In the genomic region with DNA sequence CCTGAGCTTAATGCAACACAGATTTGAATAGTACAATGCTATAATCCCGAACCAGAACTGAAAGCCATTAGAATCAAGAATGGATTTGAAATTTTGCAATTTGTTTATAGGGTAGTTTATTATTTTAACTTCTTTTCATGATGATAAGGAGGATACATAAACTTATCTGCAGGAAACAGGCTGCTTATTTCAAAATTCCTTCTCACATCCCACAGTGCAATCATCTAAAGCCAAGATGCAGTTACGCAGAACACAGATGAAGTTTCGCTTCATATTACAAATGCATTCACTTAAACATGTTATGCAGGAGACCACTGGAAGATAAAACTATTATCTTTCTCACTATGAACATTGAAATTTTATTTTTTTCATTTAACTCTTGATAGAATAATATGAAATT, we compare ENCODE assay signal across 2 cellular contexts.
TF ChIP-seq lines count a peak whose summit lies in the region.

No MANE protein-coding gene starts in this region.

TF ChIP-seq in IMR-90, 13 proteins besides CTCF, POLR2A, EP300 and RAD21:
- TF ChIP-seq FOS (IDR thresholded peaks at IDR 0.05; ENCODE audit: low read depth, low read length) = no peak
- TF ChIP-seq NFE2L2 (IDR thresholded peaks at IDR 0.05; ENCODE audit: low read depth, low read length) = no peak
- no peak for TF ChIP-seq MAZ (IDR thresholded peaks at IDR 0.05; ENCODE audit: borderline replicate concordance, low read depth, low read length)
- TF ChIP-seq ELK1 (IDR thresholded peaks at IDR 0.05; ENCODE audit: borderline replicate concordance, low read depth, low read length) = no peak
- TF ChIP-seq, protein P1, sequence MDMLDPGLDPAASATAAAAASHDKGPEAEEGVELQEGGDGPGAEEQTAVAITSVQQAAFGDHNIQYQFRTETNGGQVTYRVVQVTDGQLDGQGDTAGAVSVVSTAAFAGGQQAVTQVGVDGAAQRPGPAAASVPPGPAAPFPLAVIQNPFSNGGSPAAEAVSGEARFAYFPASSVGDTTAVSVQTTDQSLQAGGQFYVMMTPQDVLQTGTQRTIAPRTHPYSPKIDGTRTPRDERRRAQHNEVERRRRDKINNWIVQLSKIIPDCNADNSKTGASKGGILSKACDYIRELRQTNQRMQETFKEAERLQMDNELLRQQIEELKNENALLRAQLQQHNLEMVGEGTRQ (IDR thresholded peaks at IDR 0.05; ENCODE audit: low read depth, low read length) = no peak
- no peak for TF ChIP-seq SMC3 (IDR thresholded peaks at IDR 0.05; ENCODE audit: low read depth, low read length)
- no peak for TF ChIP-seq MXI1 (IDR thresholded peaks at IDR 0.05; ENCODE audit: borderline replicate concordance, low read depth, low read length)
- no peak for TF ChIP-seq RFX5 (IDR thresholded peaks at IDR 0.05; ENCODE audit: low read depth, low read length)

TF ChIP-seq in endothelial cell of umbilical vein, 7 proteins besides CTCF, POLR2A, EP300 and RAD21:
- TF ChIP-seq EZH2 (IDR thresholded peaks at IDR 0.05; ENCODE audit: borderline replicate concordance, low read depth, low read length, severe bottlenecking) (no peak), GATA2 (IDR thresholded peaks at IDR 0.05; ENCODE audit: insufficient read depth, insufficient read length, low read depth, low read length) (no peak), FOS (IDR thresholded peaks at IDR 0.05; ENCODE audit: borderline replicate concordance, insufficient read depth, low read length) (no peak), POLR2AphosphoS5 (IDR thresholded peaks at IDR 0.05; ENCODE audit: insufficient read depth, low read depth, low read length) (no peak), MYC (IDR thresholded peaks at IDR 0.05; ENCODE audit: low read depth, low read length) (no peak), JUN (IDR thresholded peaks at IDR 0.05; ENCODE audit: borderline replicate concordance, insufficient read depth, insufficient read length, low read depth) (no peak), MAX (IDR thresholded peaks at IDR 0.05; ENCODE audit: insufficient read depth, insufficient read length) (no peak)
